21 cellular contexts compared by ENCODE assay signal in genomic region chr11:6127881-6128280, GRCh38. TPM values are rescaled to one million over a fixed set of nuclear protein-coding genes. Genes with fewer than 3 reads are reported as not detected.
DNase-seq lines count a peak whose midpoint lies in the region; ATAC-seq and TF ChIP-seq lines count a peak whose summit lies in the region.
"Had no signal": no experiment of that assay in that cellular context is flagged by ENCODE, and none has a peak within 500 bp of the region (broad histone marks: within the 10 kb centered on the region; RNA-seq: fewer than 3 reads in every experiment).

No MANE protein-coding gene starts in this region.

- 61 to 74% methylated on average over 3 to 4 of the region's 4 CpGs for WGBS in gastroesophageal sphincter (ENCODE audit: low coverage in 1 of 2), 2 donors

- no peak for TF ChIP-seq EP300 in gastroesophageal sphincter (IDR thresholded peaks at IDR 0.05)

- no peaks in the 10 kb centered on the region for H3K4me1 ChIP-seq in RWPE2 (ENCODE audit: insufficient read depth, poor library complexity, severe bottlenecking)
- H3K4me1 ChIP-seq in gastroesophageal sphincter = no peaks in the 10 kb centered on the region
- H3K4me1 ChIP-seq: colonic mucosa, prostate gland, SJSA1, tibial nerve had no signal

- 0 out of 3 replicates have a peak, but pooled peaks have one; percentile 23 for ATAC-seq in RWPE2 (ENCODE audit: low read depth)
- no peak for ATAC-seq in HG02938 (IDR thresholded peaks at IDR 0.05; ENCODE audit: unreplicated experiment)
- ATAC-seq in gastroesophageal sphincter = no peak
- ATAC-seq: CD8-positive, alpha-beta T cell had no signal

- H3K27ac ChIP-seq in HL-60 (replicated peaks) (peak overlapping the region; percentile 79), RWPE2 (ENCODE audit: poor library complexity, severe bottlenecking) (no peak overlapping the region), gastroesophageal sphincter (no peak overlapping the region)
- H3K27ac ChIP-seq: colonic mucosa, prostate gland, SJSA1, tibial nerve had no signal

- H3K9me3 ChIP-seq in RWPE2 (ENCODE audit: severe bottlenecking) = peaks cover 1% of the 10 kb centered on the region
- no peaks in the 10 kb centered on the region for H3K9me3 ChIP-seq in gastroesophageal sphincter
- H3K9me3 ChIP-seq: colonic mucosa, prostate gland, SJSA1, tibial nerve had no signal

- no peak for TF ChIP-seq CTCF in HL-60 (IDR thresholded peaks at IDR 0.05; ENCODE audit: insufficient read depth, low read length)
- no peak for TF ChIP-seq CTCF in RWPE2 (IDR thresholded peaks at IDR 0.05; ENCODE audit: poor library complexity, severe bottlenecking)
- TF ChIP-seq CTCF in fibroblast of the aortic adventitia (IDR thresholded peaks at IDR 0.05; ENCODE audit: insufficient read depth, low read length) = no peak
- no peak for TF ChIP-seq CTCF in gastroesophageal sphincter (IDR thresholded peaks at IDR 0.05)

- DNase-seq in CD1c-positive myeloid dendritic cell (ENCODE audit: extremely low spot score) = peak; percentile 16
- DNase-seq in HL-60 (ENCODE audit: low read depth in 1 of 2, low spot score in 1 of 2) = peak in 1 of 2 experiments; percentile 27
- no peak for DNase-seq in RWPE2 (ENCODE audit: low spot score)
- DNase-seq in fibroblast of the aortic adventitia (ENCODE audit: low read depth) = peak; percentile 55
- no peak for DNase-seq in NCI-H748 treated with DMSO at 0.1 percent for 48 hours (lab: John Stamatoyannopoulos, UW)
- no peak for DNase-seq in activated CD4-positive, CD25-positive, alpha-beta regulatory T cell treated with anti-CD3 and anti-CD28 coated beads, Interleukin-2, amount 50 U/mL, for 72 hours
- DNase-seq: activated B cell treated with CpG ODN at 0.5 μM for 24 hours; CD8-positive, alpha-beta T cell; colonic mucosa; immature natural killer cell; NCI-H1436 treated with DMSO at 0.1 percent for 48 hours; NCI-H526 treated with DMSO at 0.1 percent for 48 hours; small intestine; stimulated activated CD4-positive, alpha-beta T cell treated with anti-CD3 and anti-CD28 coated beads, Interleukin-2, amount 100 ng/mL, for 48 hours had no signal

- no peaks in the 10 kb centered on the region for H3K27me3 ChIP-seq in HL-60 (ENCODE audit: insufficient read depth, poor library complexity, severe bottlenecking)
- peaks cover 2% of the 10 kb centered on the region for H3K27me3 ChIP-seq in RWPE2 (ENCODE audit: insufficient read depth, poor library complexity, severe bottlenecking)
- no peaks in the 10 kb centered on the region for H3K27me3 ChIP-seq in gastroesophageal sphincter
- H3K27me3 ChIP-seq: colonic mucosa, SJSA1, tibial nerve had no signal

- H3K4me3 ChIP-seq in HL-60 (replicated peaks; ENCODE audit: insufficient read depth, low read length) = no peak overlapping the region
- no peak overlapping the region for H3K4me3 ChIP-seq in RWPE2 (ENCODE audit: severe bottlenecking)
- no peak overlapping the region for H3K4me3 ChIP-seq in fibroblast of the aortic adventitia (ENCODE audit: low read depth, low read length)
- no peak overlapping the region for H3K4me3 ChIP-seq in gastroesophageal sphincter
- H3K4me3 ChIP-seq: colonic mucosa, prostate gland, SJSA1, tibial nerve had no signal

- H3K36me3 ChIP-seq in RWPE2 (ENCODE audit: low read depth) = no peaks in the 10 kb centered on the region
- H3K36me3 ChIP-seq in gastroesophageal sphincter = no peaks in the 10 kb centered on the region
- H3K36me3 ChIP-seq: colonic mucosa, prostate gland, SJSA1, tibial nerve had no signal

- no peak for TF ChIP-seq POLR2A in gastroesophageal sphincter (IDR thresholded peaks at IDR 0.05)

RNA-seq across cellular contexts. Expression of gene OR56B4, which starts 20.4 kb away (rescaled TPM):
- total RNA-seq in fibroblast of the aortic adventitia (ENCODE audit: low replicate concordance) (0.57 TPM in 1 of 2 replicates, not detected in the other), gastroesophageal sphincter (not detected)
- total RNA-seq: activated B cell treated with CpG ODN at 0.5 μM for 24 hours; CD8-positive, alpha-beta T cell; colonic mucosa; fibroblast of lung; liver; prostate gland; SJSA1; tibial nerve had no signal

RNA-seq across cellular contexts. Expression of gene OR52B2, which starts 42.2 kb away (rescaled TPM):
- not detected in 2 replicates for total RNA-seq in fibroblast of the aortic adventitia (ENCODE audit: low replicate concordance)
- not detected for total RNA-seq in gastroesophageal sphincter
- total RNA-seq: activated B cell treated with CpG ODN at 0.5 μM for 24 hours; CD8-positive, alpha-beta T cell; fibroblast of lung; prostate gland; SJSA1 had no signal

Comparison
In these comparisons a context has a peak if more than half of its experiments do, and no peak if none do; other contexts are left out.
1. DNase-seq: peak in CD1c-positive myeloid dendritic cell (single experiment) and fibroblast of the aortic adventitia (single experiment); none in RWPE2 (single experiment), NCI-H748 treated with DMSO at 0.1 percent for 48 hours (single experiment) and activated CD4-positive, CD25-positive, alpha-beta regulatory T cell treated with anti-CD3 and anti-CD28 coated beads, Interleukin-2, amount 50 U/mL, for 72 hours (single experiment).